12 cellular contexts compared by ENCODE assay signal in the genomic region with DNA sequence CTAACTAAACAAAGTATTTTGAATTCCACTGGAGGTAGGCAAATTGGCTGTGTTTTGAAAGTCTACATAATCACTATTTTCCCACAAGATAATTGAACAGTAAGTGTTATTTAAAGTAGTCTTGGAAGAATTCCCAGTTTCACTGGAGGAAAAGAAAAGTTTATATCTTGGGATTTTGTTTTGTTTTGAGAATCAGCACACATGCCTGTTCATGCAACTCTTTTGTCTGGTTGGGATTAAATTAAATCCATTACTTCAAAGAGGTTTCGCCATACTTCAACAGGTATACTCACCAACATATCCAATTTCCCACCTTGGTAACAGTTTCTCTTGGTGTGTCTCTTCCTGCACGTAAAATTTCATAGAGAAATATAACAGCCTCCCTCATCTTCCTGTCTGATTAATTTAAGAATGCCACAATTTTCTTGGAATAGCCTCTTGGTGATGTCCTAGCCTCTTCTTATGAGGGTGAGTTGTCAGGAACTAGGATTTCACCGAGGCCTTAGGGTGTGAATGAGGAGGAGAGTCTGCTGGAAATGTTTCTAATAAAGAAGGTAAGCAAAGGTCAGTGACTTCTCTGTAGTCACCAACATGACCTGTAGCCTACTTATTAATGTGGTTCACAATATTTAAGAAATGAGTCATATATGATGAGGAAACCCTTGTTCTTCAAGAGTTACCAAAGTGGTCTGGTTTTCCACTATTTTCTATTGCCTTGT. TPM values are rescaled to one million over a fixed set of nuclear protein-coding genes. Genes with fewer than 3 reads are reported as not detected.
DNase-seq lines count a peak whose midpoint lies in the region; ATAC-seq and TF ChIP-seq lines count a peak whose summit lies in the region.
"Had no signal": no experiment of that assay in that cellular context is flagged by ENCODE, and none has a peak within 500 bp of the region (broad histone marks: within the 10 kb centered on the region; RNA-seq: fewer than 3 reads in every experiment).

No MANE protein-coding gene starts in this region.

- peaks cover 19% of the 10 kb centered on the region for H3K36me3 Mint-ChIP-seq in HFFc6 (ENCODE audit: low read depth)
- peaks cover 14% of the 10 kb centered on the region for H3K36me3 Mint-ChIP-seq in T-helper 1 cell treated with Interleukin-12 subunit alpha and Interleukin-12 subunit beta and Interleukin-4 antibody, amounts not matched to agents 30 μg/mL and 1 μg/mL, for 36 hours (ENCODE audit: low read depth)

- H3K4me1 Mint-ChIP-seq in HFFc6 (ENCODE audit: low read depth) = peaks cover 90% of the 10 kb centered on the region
- peaks cover 64% of the 10 kb centered on the region for H3K4me1 Mint-ChIP-seq in T-helper 1 cell treated with Interleukin-12 subunit alpha and Interleukin-12 subunit beta and Interleukin-4 antibody, amounts not matched to agents 30 μg/mL and 1 μg/mL, for 36 hours (ENCODE audit: low read depth)
- H3K4me1 Mint-ChIP-seq in stimulated activated naive CD8-positive, alpha-beta T cell treated with anti-CD3 and anti-CD28 coated beads, Interleukin-15, amount 100 ng/mL, for 72 hours = peaks cover 68% of the 10 kb centered on the region

- no peak overlapping the region for H3K4me3 ChIP-seq in foreskin fibroblast (ENCODE audit: low read depth in 1 of 2, low read length in 2 of 2)

- H3K4me3 Mint-ChIP-seq in HFFc6 = peak overlapping the region; percentile 64
- no peak overlapping the region for H3K4me3 Mint-ChIP-seq in T-helper 1 cell treated with Interleukin-12 subunit alpha and Interleukin-12 subunit beta and Interleukin-4 antibody, amounts not matched to agents 30 μg/mL and 1 μg/mL, for 36 hours
- H3K4me3 Mint-ChIP-seq in stimulated activated naive CD8-positive, alpha-beta T cell treated with anti-CD3 and anti-CD28 coated beads, Interleukin-15, amount 100 ng/mL, for 72 hours = peak overlapping the region; percentile 4 to 18
- H3K4me3 Mint-ChIP-seq: activated naive CD4-positive, alpha-beta T cell treated with anti-CD3 and anti-CD28 coated beads, Interleukin-2, amount 10 ng/mL, durations not matched to agents 7 days and 5 days had no signal

- peak; percentile 45 for ATAC-seq in stimulated activated naive CD8-positive, alpha-beta T cell treated with anti-CD3 and anti-CD28 coated beads, Interleukin-15, amount 100 ng/mL, for 72 hours
- no peak for ATAC-seq in GM18511 (IDR thresholded peaks at IDR 0.05; ENCODE audit: unreplicated experiment)

- H3K27me3 Mint-ChIP-seq in HFFc6 (ENCODE audit: insufficient read depth) = no peaks in the 10 kb centered on the region
- H3K27me3 Mint-ChIP-seq in T-helper 1 cell treated with Interleukin-12 subunit alpha and Interleukin-12 subunit beta and Interleukin-4 antibody, amounts not matched to agents 30 μg/mL and 1 μg/mL, for 36 hours (ENCODE audit: low read depth) = no peaks in the 10 kb centered on the region
- no peaks in the 10 kb centered on the region for H3K27me3 Mint-ChIP-seq in stimulated activated naive CD8-positive, alpha-beta T cell treated with anti-CD3 and anti-CD28 coated beads, Interleukin-15, amount 100 ng/mL, for 72 hours
- H3K27me3 Mint-ChIP-seq: activated naive CD4-positive, alpha-beta T cell treated with anti-CD3 and anti-CD28 coated beads, Interleukin-2, amount 10 ng/mL, durations not matched to agents 7 days and 5 days had no signal

- TF ChIP-seq CTCF in HFFc6 (IDR thresholded peaks at IDR 0.05) (no peak), foreskin fibroblast (IDR thresholded peaks at IDR 0.05; ENCODE audit: low read depth, low read length) (no peak)

- H3K9me3 Mint-ChIP-seq in HFFc6 = no peaks in the 10 kb centered on the region
- no peaks in the 10 kb centered on the region for H3K9me3 Mint-ChIP-seq in T-helper 1 cell treated with Interleukin-12 subunit alpha and Interleukin-12 subunit beta and Interleukin-4 antibody, amounts not matched to agents 30 μg/mL and 1 μg/mL, for 36 hours
- no peaks in the 10 kb centered on the region for H3K9me3 Mint-ChIP-seq in stimulated activated naive CD8-positive, alpha-beta T cell treated with anti-CD3 and anti-CD28 coated beads, Interleukin-15, amount 100 ng/mL, for 72 hours

- H3K27ac Mint-ChIP-seq in HFFc6 = peak overlapping the region; percentile 80
- peak overlapping the region; percentile 24 for H3K27ac Mint-ChIP-seq in T-helper 1 cell treated with Interleukin-12 subunit alpha and Interleukin-12 subunit beta and Interleukin-4 antibody, amounts not matched to agents 30 μg/mL and 1 μg/mL, for 36 hours
- H3K27ac Mint-ChIP-seq in stimulated activated naive CD8-positive, alpha-beta T cell treated with anti-CD3 and anti-CD28 coated beads, Interleukin-15, amount 100 ng/mL, for 72 hours = no peak overlapping the region
- H3K27ac Mint-ChIP-seq: activated naive CD4-positive, alpha-beta T cell treated with anti-CD3 and anti-CD28 coated beads, Interleukin-2, amount 10 ng/mL, durations not matched to agents 7 days and 5 days had no signal

- DNase-seq in HFFc6 (peak; percentile 67), foreskin fibroblast (peak; percentile 95), NCI-H446 treated with DMSO at 0.1 percent for 48 hours (lab: John Stamatoyannopoulos, UW) (no peak)
- no peak for DNase-seq in stimulated activated naive CD8-positive, alpha-beta T cell treated with anti-CD3 and anti-CD28 coated beads, Interleukin-15, amount 100 ng/mL, for 72 hours
- DNase-seq in effector CD8-positive, alpha-beta T cell (lab: John Stamatoyannopoulos, UW) = no peak
- DNase-seq in activated naive CD4-positive, alpha-beta T cell treated with Interleukin-2 at 50 U/mL for 16 hours = no peak
- DNase-seq: activated naive CD4-positive, alpha-beta T cell treated with anti-CD3 and anti-CD28 coated beads, Interleukin-2, amount 10 ng/mL, durations not matched to agents 7 days and 5 days; KBM-7; NCI-H82 had no signal

RNA-seq across cellular contexts. Expression of a gene that starts 48.1 kb away (rescaled TPM):
- 10 to 100 TPM; 42.9 to 76.6 (median 50.5) TPM for total RNA-seq in HFFc6 (2021; fragmentation: NEBNext Ultra II Directional; extraction: Animal tissue kit (Norgen Biotek cat#: 25700))
- total RNA-seq: G401 had no signal

Comparison
In these comparisons a context has a peak if more than half of its experiments do, and no peak if none do; other contexts are left out.
1. DNase-seq: peak in HFFc6 (single experiment) and foreskin fibroblast (2 of 2); none in stimulated activated naive CD8-positive, alpha-beta T cell treated with anti-CD3 and anti-CD28 coated beads, Interleukin-15, amount 100 ng/mL, for 72 hours (0 of 2), effector CD8-positive, alpha-beta T cell (single experiment), activated naive CD4-positive, alpha-beta T cell treated with Interleukin-2 at 50 U/mL for 16 hours (single experiment) and NCI-H446 treated with DMSO at 0.1 percent for 48 hours (single experiment).
2. H3K27ac Mint-ChIP-seq: peak in HFFc6 (single experiment) and T-helper 1 cell treated with Interleukin-12 subunit alpha and Interleukin-12 subunit beta and Interleukin-4 antibody, amounts not matched to agents 30 μg/mL and 1 μg/mL, for 36 hours (single experiment); none in stimulated activated naive CD8-positive, alpha-beta T cell treated with anti-CD3 and anti-CD28 coated beads, Interleukin-15, amount 100 ng/mL, for 72 hours (0 of 2).